24 cellular contexts compared by ENCODE assay signal in genomic region chr4:118340109-118340508, GRCh38. TPM values are rescaled to one million over a fixed set of nuclear protein-coding genes. Genes with fewer than 3 reads are reported as not detected.
"Had no signal": no experiment of that assay in that cellular context is flagged by ENCODE, and none has a peak within 500 bp of the region (broad histone marks: within the 10 kb centered on the region; RNA-seq: fewer than 3 reads in every experiment).

No MANE protein-coding gene starts in this region.

- H3K27me3 Mint-ChIP-seq: progenitor cell of endocrine pancreas had no signal

- H3K4me1 ChIP-seq: right atrium auricular region, tibial nerve, vagina had no signal

- ATAC-seq: activated naive CD8-positive, alpha-beta T cell treated with anti-CD3 and anti-CD28 coated beads, Interleukin-2, amount 50 U/mL, for 24 hours; activated T-helper 17 cell treated with anti-CD3 and anti-CD28 coated beads, Interleukin-2, amount 50 U/mL, for 72 hours; left ventricle myocardium superior; natural killer cell; stimulated activated naive B cell treated with anti-CD40 and anti-IgM and Interleukin-4, amounts not matched to agents 10 μg/mL and 1 μg/mL and 100 μg/mL, for 72 hours had no signal

- H3K4me1 Mint-ChIP-seq: activated naive CD8-positive, alpha-beta T cell treated with anti-CD3 and anti-CD28 coated beads, Interleukin-2, amount 50 U/mL, for 24 hours; activated T-helper 17 cell treated with anti-CD3 and anti-CD28 coated beads, Interleukin-2, amount 50 U/mL, for 72 hours; natural killer cell; stimulated activated naive B cell treated with anti-CD40 and anti-IgM and Interleukin-4, amounts not matched to agents 10 μg/mL and 1 μg/mL and 100 μg/mL, for 72 hours had no signal

- H3K9me3 ChIP-seq: neutrophil, right atrium auricular region, tibial nerve, vagina had no signal

- H3K9me3 Mint-ChIP-seq: activated naive CD4-positive, alpha-beta T cell treated with anti-CD3 and anti-CD28 coated beads for 36 hours; activated naive CD8-positive, alpha-beta T cell treated with anti-CD3 and anti-CD28 coated beads, Interleukin-2, amount 50 U/mL, for 24 hours; activated T-helper 17 cell treated with anti-CD3 and anti-CD28 coated beads, Interleukin-2, amount 50 U/mL, for 72 hours; endodermal cell; natural killer cell; stimulated activated naive B cell treated with anti-CD40 and anti-IgM and Interleukin-4, amounts not matched to agents 10 μg/mL and 1 μg/mL and 100 μg/mL, for 72 hours had no signal

- H3K27ac ChIP-seq: cardiac muscle cell, dorsolateral prefrontal cortex, neutrophil, right atrium auricular region, skin epidermis, tibial nerve, vagina had no signal

- DNase-seq: activated CD4-positive, alpha-beta T cell treated with anti-CD3 and anti-CD28 coated beads for 1 hour; activated CD4-positive, alpha-beta T cell treated with anti-CD3 and anti-CD28 coated beads, Interleukin-2, amount 50 U/mL, for 4 hours; activated naive CD4-positive, alpha-beta T cell treated with anti-CD3 and anti-CD28 coated beads for 36 hours; activated naive CD8-positive, alpha-beta T cell treated with anti-CD3 and anti-CD28 coated beads, Interleukin-2, amount 50 U/mL, for 24 hours; aorta; dorsolateral prefrontal cortex; endodermal cell; erythroblast; kidney glomerular epithelial cell; left ventricle myocardium superior; mesenchymal stem cell; natural killer cell; stimulated activated CD4-positive, alpha-beta T cell treated with anti-CD3 and anti-CD28 coated beads, Interleukin-15, amount 100 ng/mL, for 24 hours; stimulated activated CD4-positive, alpha-beta T cell treated with anti-CD3 and anti-CD28 coated beads, Interleukin-4, amount 100 ng/mL, for 1 hour; stimulated activated naive B cell treated with anti-CD40 and anti-IgM and Interleukin-4, amounts not matched to agents 10 μg/mL and 1 μg/mL and 100 μg/mL, for 72 hours; T-helper 9 cell had no signal

- H3K27me3 ChIP-seq: cardiac muscle cell, neutrophil, right atrium auricular region, tibial nerve, vagina had no signal

- H3K36me3 ChIP-seq: cardiac muscle cell, neutrophil, right atrium auricular region, tibial nerve, vagina had no signal

- H3K27ac Mint-ChIP-seq: activated naive CD4-positive, alpha-beta T cell treated with anti-CD3 and anti-CD28 coated beads for 36 hours; activated naive CD8-positive, alpha-beta T cell treated with anti-CD3 and anti-CD28 coated beads, Interleukin-2, amount 50 U/mL, for 24 hours; activated T-helper 17 cell treated with anti-CD3 and anti-CD28 coated beads, Interleukin-2, amount 50 U/mL, for 72 hours; natural killer cell; progenitor cell of endocrine pancreas; stimulated activated naive B cell treated with anti-CD40 and anti-IgM and Interleukin-4, amounts not matched to agents 10 μg/mL and 1 μg/mL and 100 μg/mL, for 72 hours had no signal

- H3K4me3 ChIP-seq: cardiac muscle cell, dorsolateral prefrontal cortex, right atrium auricular region, skin epidermis, tibial nerve, vagina had no signal

- H3K4me3 Mint-ChIP-seq: activated naive CD4-positive, alpha-beta T cell treated with anti-CD3 and anti-CD28 coated beads for 36 hours; activated naive CD8-positive, alpha-beta T cell treated with anti-CD3 and anti-CD28 coated beads, Interleukin-2, amount 50 U/mL, for 24 hours; activated T-helper 17 cell treated with anti-CD3 and anti-CD28 coated beads, Interleukin-2, amount 50 U/mL, for 72 hours; endodermal cell; natural killer cell; stimulated activated naive B cell treated with anti-CD40 and anti-IgM and Interleukin-4, amounts not matched to agents 10 μg/mL and 1 μg/mL and 100 μg/mL, for 72 hours had no signal

- H3K36me3 Mint-ChIP-seq: natural killer cell; stimulated activated naive B cell treated with anti-CD40 and anti-IgM and Interleukin-4, amounts not matched to agents 10 μg/mL and 1 μg/mL and 100 μg/mL, for 72 hours had no signal

RNA-seq across cellular contexts. Expression of gene PRSS12, which starts 12.7 kb away (rescaled TPM):
- total RNA-seq: activated naive CD4-positive, alpha-beta T cell treated with anti-CD3 and anti-CD28 coated beads for 36 hours; activated T-helper 17 cell treated with anti-CD3 and anti-CD28 coated beads, Interleukin-2, amount 50 U/mL, for 72 hours; left ventricle myocardium superior; natural killer cell had no signal
